ENCODE assay signal across 16 cellular contexts in genomic region chr18:54981076-54981475, GRCh38. TPM values are rescaled to one million over a fixed set of nuclear protein-coding genes. Genes with fewer than 3 reads are reported as not detected.
A peak's percentile ranks its signal among the peaks of the same experiment; 100 is the strongest.
DNase-seq lines count a peak whose midpoint lies in the region; ATAC-seq and TF ChIP-seq lines count a peak whose summit lies in the region.
"Had no signal": no experiment of that assay in that cellular context is flagged by ENCODE, and none has a peak within 500 bp of the region (broad histone marks: within the 10 kb centered on the region; RNA-seq: fewer than 3 reads in every experiment).

No MANE protein-coding gene starts in this region.

- H3K79me1 ChIP-seq in mesenchymal stem cell (replicated peaks; ENCODE audit: low read length, poor library complexity, severe bottlenecking): no peaks in the 10 kb centered on the region

- no peak overlapping the region for H4K91ac ChIP-seq in mesenchymal stem cell (ENCODE audit: low read length)

- H3K9me3 ChIP-seq in SK-N-SH: no peaks in the 10 kb centered on the region
- no peaks in the 10 kb centered on the region for H3K9me3 ChIP-seq in mesenchymal stem cell (ENCODE audit: control insufficient read depth, low read length)
- H3K9me3 ChIP-seq: Caco-2 had no signal

- POLR2A ChIA-PET in SK-N-SH (lab: Yijun Ruan, JAX): no interaction called here

- no peak for ATAC-seq in SK-N-SH treated with all-trans-retinoic acid at 6 μM for 48 hours
- ATAC-seq in HG03432 (IDR thresholded peaks at IDR 0.05; ENCODE audit: unreplicated experiment): no peak
- ATAC-seq: CD8-positive, alpha-beta T cell; GM12878 had no signal

- peak overlapping the region; percentile 6 to 37 for H3K18ac ChIP-seq in mesenchymal stem cell (ENCODE audit: low read depth in 1 of 2, low read length in 2 of 2)

- peak; percentile 36 for DNase-seq in SK-N-SH
- peak; percentile 37 for DNase-seq in SK-N-DZ (ENCODE audit: low spot score)
- no peak for DNase-seq in mesenchymal stem cell
- DNase-seq in T-helper 1 cell: no peak
- DNase-seq: ACHN; Caco-2; Calu3; CD4-positive, alpha-beta T cell; CD8-positive, alpha-beta T cell; DMS79 treated with DMSO at 0.1 percent for 48 hours had no signal

- TF ChIP-seq RAD21 in SK-N-SH (IDR thresholded peaks at IDR 0.05; ENCODE audit: low read length): peak; percentile 23; the same call in 1 of the 2 replicates

- no peak overlapping the region for H3K23ac ChIP-seq in mesenchymal stem cell (ENCODE audit: low read length in 2 of 2)

- peak in 1 of 2 experiments; percentile 75; a peak in 2 of 4 replicates for TF ChIP-seq EP300 in SK-N-SH (IDR thresholded peaks at IDR 0.05; ENCODE audit: borderline replicate concordance in 1 of 2, low read depth in 1 of 2, low read length in 1 of 2)

- H3K9ac ChIP-seq in SK-N-SH (no peak overlapping the region), mesenchymal stem cell (ENCODE audit: low read length) (no peak overlapping the region)
- H3K9ac ChIP-seq: BLaER1 treated with 17β-estradiol and CSF1 and Interleukin-3, amounts not matched to agents 10 nM and 100 nM had no signal

- H3K27ac ChIP-seq in SK-N-SH (ENCODE audit: low read depth in 2 of 2, low read length in 1 of 2): no peak overlapping the region; a peak in 1 of 4 replicates
- H3K27ac ChIP-seq in mesenchymal stem cell (ENCODE audit: low read length, poor library complexity, severe bottlenecking): no peak overlapping the region
- H3K27ac ChIP-seq: 22Rv1; BLaER1 treated with 17β-estradiol and CSF1 and Interleukin-3, amounts not matched to agents 10 nM and 100 nM; C4-2B had no signal

- no peak overlapping the region for H2BK120ac ChIP-seq in mesenchymal stem cell (ENCODE audit: low read depth, low read length)

- TF ChIP-seq CTCF in SK-N-SH (IDR thresholded peaks at IDR 0.05): no peak

- no peak overlapping the region for H2AK5ac ChIP-seq in mesenchymal stem cell (ENCODE audit: low read length, severe bottlenecking)

- no peaks in the 10 kb centered on the region for H4K20me1 ChIP-seq in SK-N-SH (ENCODE audit: insufficient read depth)
- H4K20me1 ChIP-seq: BLaER1 treated with 17β-estradiol and CSF1 and Interleukin-3, amounts not matched to agents 10 nM and 100 nM had no signal

- no peak overlapping the region for H3K4me2 ChIP-seq in SK-N-SH
- no peak overlapping the region for H3K4me2 ChIP-seq in mesenchymal stem cell (ENCODE audit: low read length, poor library complexity, severe bottlenecking)
- H3K4me2 ChIP-seq: BLaER1 treated with 17β-estradiol and CSF1 and Interleukin-3, amounts not matched to agents 10 nM and 100 nM had no signal

- peak overlapping the region in 1 of 2 experiments; percentile 29 for H2BK12ac ChIP-seq in mesenchymal stem cell (ENCODE audit: low read length in 2 of 2)

- peaks cover 0 to 14% of the 10 kb centered on the region in 2 experiments; a peak in 2 of 4 replicates for H3K4me1 ChIP-seq in SK-N-SH (ENCODE audit: control insufficient read depth in 1 of 2, insufficient read depth in 2 of 2, low read depth in 1 of 2, low read length in 1 of 2)
- H3K4me1 ChIP-seq in mesenchymal stem cell (ENCODE audit: control insufficient read depth, insufficient read depth, low read depth, low read length): no peaks in the 10 kb centered on the region
- H3K4me1 ChIP-seq: BLaER1 treated with 17β-estradiol and CSF1 and Interleukin-3, amounts not matched to agents 10 nM and 100 nM; Caco-2 had no signal

- 90% methylated on average over 1 of the region's 1 CpG for WGBS in SK-N-SH (ENCODE audit: low lambda C conversion rate)
- WGBS in mesenchymal stem cell: 95% methylated on average over 1 of the region's 1 CpG

- H3K4me3 ChIP-seq in SK-N-SH (ENCODE audit: low read depth in 2 of 2, low read length in 1 of 2): no peak overlapping the region
- no peak overlapping the region for H3K4me3 ChIP-seq in mesenchymal stem cell (ENCODE audit: insufficient read depth in 1 of 2, low read depth in 1 of 2, low read length in 2 of 2)
- H3K4me3 ChIP-seq: BLaER1 treated with 17β-estradiol and CSF1 and Interleukin-3, amounts not matched to agents 10 nM and 100 nM; GM12878 had no signal

- H3K9me2 ChIP-seq in SK-N-SH: no peaks in the 10 kb centered on the region

- no peak overlapping the region for H3K14ac ChIP-seq in mesenchymal stem cell (ENCODE audit: low read length in 2 of 2)

- H2BK5ac ChIP-seq in mesenchymal stem cell (ENCODE audit: low read depth, low read length, poor library complexity, severe bottlenecking): no peak overlapping the region

- no peaks in the 10 kb centered on the region for H3K79me2 ChIP-seq in SK-N-SH (ENCODE audit: insufficient read depth)

- no peak overlapping the region for H4K8ac ChIP-seq in mesenchymal stem cell (ENCODE audit: low read length)

- CTCF ChIA-PET in SK-N-SH (lab: Yijun Ruan, JAX): interaction anchor here (1.4 kb wide), 1 partner anchor 310 kb away, joined by 6 read pairs; no protein-coding TSS in a partner anchor

- no peak overlapping the region for H2BK15ac ChIP-seq in mesenchymal stem cell (ENCODE audit: low read depth, poor library complexity, severe bottlenecking)

- H3K27me3 ChIP-seq in SK-N-SH (ENCODE audit: insufficient read depth): no peaks in the 10 kb centered on the region
- no peaks in the 10 kb centered on the region for H3K27me3 ChIP-seq in mesenchymal stem cell (ENCODE audit: control insufficient read depth in 1 of 2, insufficient read depth in 1 of 2, low read length in 2 of 2)
- H3K27me3 ChIP-seq: BLaER1 treated with 17β-estradiol and CSF1 and Interleukin-3, amounts not matched to agents 10 nM and 100 nM had no signal

- H3F3A ChIP-seq in SK-N-SH (replicated peaks; ENCODE audit: insufficient read depth): no peaks in the 10 kb centered on the region

- H3K4ac ChIP-seq in mesenchymal stem cell (ENCODE audit: low read depth in 1 of 2, low read length in 2 of 2): no peak overlapping the region

- H3K36me3 ChIP-seq in SK-N-SH (replicated peaks in 1 of 2; ENCODE audit: control insufficient read depth in 1 of 2, insufficient read depth in 2 of 2, low read length in 1 of 2): no peaks in the 10 kb centered on the region
- no peaks in the 10 kb centered on the region for H3K36me3 ChIP-seq in mesenchymal stem cell (ENCODE audit: control insufficient read depth in 1 of 2, insufficient read depth in 2 of 2, low read depth in 1 of 2, low read length in 2 of 2)
- H3K36me3 ChIP-seq: BLaER1 treated with 17β-estradiol and CSF1 and Interleukin-3, amounts not matched to agents 10 nM and 100 nM had no signal

- no peak overlapping the region for H2AFZ ChIP-seq in SK-N-SH (ENCODE audit: low read depth)
- no peak overlapping the region for H2AFZ ChIP-seq in mesenchymal stem cell (ENCODE audit: low read depth, low read length)

TF ChIP-seq in SK-N-SH, 30 proteins besides CTCF, POLR2A, EP300 and RAD21 (continues in another document):
- TF ChIP-seq NRF1 (IDR thresholded peaks at IDR 0.05; ENCODE audit: low read depth, low read length): no peak
- no peak for TF ChIP-seq FOXJ3 (CRISPR knock-in tag; IDR thresholded peaks at IDR 0.05)
- TF ChIP-seq FOSL2 (IDR thresholded peaks at IDR 0.05; ENCODE audit: borderline replicate concordance, low read depth): no peak
- no peak for TF ChIP-seq SMC3 (IDR thresholded peaks at IDR 0.05; ENCODE audit: low read depth, low read length)
- no peak for TF ChIP-seq IRF3 (IDR thresholded peaks at IDR 0.05; ENCODE audit: low read depth, low read length)

TF ChIP-seq in SK-N-SH treated with all-trans-retinoic acid at 6 μM for 48 hours, 23 proteins besides CTCF, POLR2A, EP300 and RAD21:
- TF ChIP-seq PPARA (CRISPR knock-in tag; IDR thresholded peaks at IDR 0.05; ENCODE audit: borderline replicate concordance) (no peak), CSRNP3 (CRISPR knock-in tag; IDR thresholded peaks at IDR 0.05) (no peak), CSDC2 (CRISPR knock-in tag; IDR thresholded peaks at IDR 0.05) (no peak), CREB5 (CRISPR knock-in tag; IDR thresholded peaks at IDR 0.05; ENCODE audit: low read depth) (no peak), ZNF565 (CRISPR knock-in tag; conservative IDR thresholded peaks at IDR 0.05; ENCODE audit: low read depth) (no peak), ZC3H10 (CRISPR knock-in tag; IDR thresholded peaks at IDR 0.05) (no peak), RARB (CRISPR knock-in tag; IDR thresholded peaks at IDR 0.05) (no peak), ISL1 (CRISPR knock-in tag; IDR thresholded peaks at IDR 0.05) (no peak), TCF4 (CRISPR knock-in tag; IDR thresholded peaks at IDR 0.05; ENCODE audit: borderline replicate concordance) (no peak; the same call in 1 of the 2 replicates), ZFP30 (CRISPR knock-in tag; IDR thresholded peaks at IDR 0.05) (no peak), OSR1 (CRISPR knock-in tag; IDR thresholded peaks at IDR 0.05) (no peak), ARNTL (CRISPR knock-in tag; IDR thresholded peaks at IDR 0.05; ENCODE audit: borderline replicate concordance, low read depth) (no peak)

RNA-seq across cellular contexts. Expression of gene CCDC68, which starts 21.8 kb away (rescaled TPM):
- not detected in 2 replicates for polyA plus RNA-seq in SK-N-SH (2012; rRNA removed)
- polyA plus RNA-seq in SK-N-SH (2012; cell fraction: cytosol; rRNA removed): 0.01 TPM in 1 of 2 replicates, not detected in the other
- polyA plus RNA-seq in SK-N-SH (2012; cell fraction: nucleus; rRNA removed): not detected in 2 replicates
- 1.9 and 3.2 TPM in 2 replicates for polyA plus RNA-seq in SK-N-DZ (2014; cell fraction: cytosol; rRNA removed)
- 1.9 and 2.5 TPM in 2 replicates for polyA plus RNA-seq in SK-N-DZ (2014; cell fraction: nucleus; rRNA removed)
- 155 TPM for polyA plus RNA-seq in mesenchymal stem cell (2013, experiment 1 of 2)
- 147 TPM for polyA plus RNA-seq in mesenchymal stem cell (2013, experiment 2 of 2)

Comparison
In these comparisons a context has a peak if more than half of its experiments do, and no peak if none do; other contexts are left out.
1. DNase-seq: peak in SK-N-SH (single experiment) and SK-N-DZ (single experiment); none in mesenchymal stem cell (single experiment) and T-helper 1 cell (0 of 5).